Comparison of ENCODE assay signal across 1 cellular context in genomic region chr11:100741866-100742625, GRCh38.
TF ChIP-seq lines count a peak whose summit lies in the region.

No MANE protein-coding gene starts in this region.

TF ChIP-seq in H1, 55 proteins besides CTCF, POLR2A, EP300 and RAD21 (continued from another document):
- no peak for TF ChIP-seq USF2 (IDR thresholded peaks at IDR 0.05; ENCODE audit: low read length)
- TF ChIP-seq SIX5 (IDR thresholded peaks at IDR 0.05; ENCODE audit: low read depth, low read length): no peak
- TF ChIP-seq EZH2 (IDR thresholded peaks at IDR 0.05; ENCODE audit: low read depth, low read length, severe bottlenecking): no peak
- TF ChIP-seq JUN (IDR thresholded peaks at IDR 0.05; ENCODE audit: low read depth, low read length): no peak
- TF ChIP-seq TEAD4 (IDR thresholded peaks at IDR 0.05; ENCODE audit: low read depth, low read length): no peak
- no peak for TF ChIP-seq CEBPB (IDR thresholded peaks at IDR 0.05; ENCODE audit: low read depth, low read length)
- no peak for TF ChIP-seq NANOG (IDR thresholded peaks at IDR 0.05; ENCODE audit: insufficient read depth, low read depth, low read length, poor library complexity, severe bottlenecking)
- TF ChIP-seq MAX (IDR thresholded peaks at IDR 0.05): no peak
- no peak for TF ChIP-seq NRF1 (IDR thresholded peaks at IDR 0.05; ENCODE audit: low read depth, low read length)
- no peak for TF ChIP-seq KDM1A (IDR thresholded peaks at IDR 0.05; ENCODE audit: borderline replicate concordance, low read length)
- TF ChIP-seq CHD1 (IDR thresholded peaks at IDR 0.05; ENCODE audit: low read depth, low read length): no peak
TF ChIP-seq in H1: peak in this region for 0.
